Comparison of ENCODE assay signal across 10 cellular contexts in the genomic region with DNA sequence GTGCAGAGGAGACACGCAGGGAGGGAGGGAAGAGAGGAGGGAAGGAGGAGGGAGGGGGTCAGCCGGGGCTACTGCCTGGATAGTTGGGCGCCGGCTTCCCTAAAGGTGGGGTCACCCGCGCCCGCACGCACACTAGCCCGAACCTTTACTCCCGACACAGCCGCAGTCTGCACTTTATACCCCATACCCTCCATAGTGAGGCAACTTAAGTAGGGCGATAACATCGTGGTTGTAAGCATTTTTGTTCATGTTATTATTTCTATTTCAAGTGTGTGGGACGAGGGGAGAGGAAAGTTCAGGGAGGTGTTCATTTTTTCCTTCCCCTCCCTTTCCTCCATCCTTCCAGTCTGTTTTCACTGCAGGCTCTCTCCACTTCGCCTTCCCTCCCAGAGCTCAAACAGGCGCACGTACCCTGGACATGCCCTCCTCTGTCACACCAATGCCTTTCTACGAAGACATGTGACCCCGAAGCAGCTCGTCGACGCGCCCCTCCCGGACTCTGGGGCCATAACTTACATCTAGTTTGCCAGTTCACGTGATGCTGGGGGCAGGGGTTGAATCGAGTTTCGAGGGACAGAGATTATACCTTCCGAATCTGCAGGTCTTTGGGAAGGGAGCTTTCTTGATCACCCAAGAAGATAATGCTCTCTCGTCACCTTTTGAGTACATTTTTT. TPM values are rescaled to one million over a fixed set of nuclear protein-coding genes. Genes with fewer than 3 reads are reported as not detected.
DNase-seq lines count a peak whose midpoint lies in the region; ATAC-seq and TF ChIP-seq lines count a peak whose summit lies in the region.
"Had no signal": no experiment of that assay in that cellular context is flagged by ENCODE, and none has a peak within 500 bp of the region (broad histone marks: within the 10 kb centered on the region; RNA-seq: fewer than 3 reads in every experiment).

A gene with protein sequence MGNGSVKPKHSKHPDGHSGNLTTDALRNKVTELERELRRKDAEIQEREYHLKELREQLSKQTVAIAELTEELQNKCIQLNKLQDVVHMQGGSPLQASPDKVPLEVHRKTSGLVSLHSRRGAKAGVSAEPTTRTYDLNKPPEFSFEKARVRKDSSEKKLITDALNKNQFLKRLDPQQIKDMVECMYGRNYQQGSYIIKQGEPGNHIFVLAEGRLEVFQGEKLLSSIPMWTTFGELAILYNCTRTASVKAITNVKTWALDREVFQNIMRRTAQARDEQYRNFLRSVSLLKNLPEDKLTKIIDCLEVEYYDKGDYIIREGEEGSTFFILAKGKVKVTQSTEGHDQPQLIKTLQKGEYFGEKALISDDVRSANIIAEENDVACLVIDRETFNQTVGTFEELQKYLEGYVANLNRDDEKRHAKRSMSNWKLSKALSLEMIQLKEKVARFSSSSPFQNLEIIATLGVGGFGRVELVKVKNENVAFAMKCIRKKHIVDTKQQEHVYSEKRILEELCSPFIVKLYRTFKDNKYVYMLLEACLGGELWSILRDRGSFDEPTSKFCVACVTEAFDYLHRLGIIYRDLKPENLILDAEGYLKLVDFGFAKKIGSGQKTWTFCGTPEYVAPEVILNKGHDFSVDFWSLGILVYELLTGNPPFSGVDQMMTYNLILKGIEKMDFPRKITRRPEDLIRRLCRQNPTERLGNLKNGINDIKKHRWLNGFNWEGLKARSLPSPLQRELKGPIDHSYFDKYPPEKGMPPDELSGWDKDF (minus strand): TSS at position 4 of the 674 bp plus-strand sequence. CDS start 10,175 bp downstream, outside the sequence.

- H3K27ac ChIP-seq in MM.1S (ENCODE audit: low read length), result no peak within 1 kb of the TSS
- H3K27ac ChIP-seq in naive thymus-derived CD4-positive, alpha-beta T cell (ENCODE audit: low read depth, low read length), result no peak within 1 kb of the TSS
- H3K27ac ChIP-seq in caudate nucleus (ENCODE audit: low read depth, low read length), result no peak within 1 kb of the TSS
- H3K27ac ChIP-seq: right lobe of liver had no signal

- peak; percentile 30 for ATAC-seq in naive thymus-derived CD4-positive, alpha-beta T cell
- ATAC-seq in GM21390 (IDR thresholded peaks at IDR 0.05; ENCODE audit: unreplicated experiment), result no peak
- no peak for ATAC-seq in GM19324 (IDR thresholded peaks at IDR 0.05; ENCODE audit: low FRiP score, unreplicated experiment)
- ATAC-seq: GM12878 had no signal

- H3K36me3 ChIP-seq in MM.1S (replicated peaks; ENCODE audit: insufficient read depth, low read length), result no peaks in the 10 kb centered on the region
- no peaks in the 10 kb centered on the region for H3K36me3 ChIP-seq in naive thymus-derived CD4-positive, alpha-beta T cell (ENCODE audit: control insufficient read depth in 2 of 3, insufficient read depth in 3 of 3, low read length in 3 of 3)
- H3K36me3 ChIP-seq: right lobe of liver had no signal

- no peak within 1 kb of the TSS for H3K27ac Mint-ChIP-seq in naive thymus-derived CD4-positive, alpha-beta T cell

- no peaks in the 10 kb centered on the region for H3K79me2 ChIP-seq in MM.1S (ENCODE audit: low read length)

- peaks cover 8 to 16% (median 11%) of the 10 kb centered on the region in 7 donors for H3K4me1 Mint-ChIP-seq in naive thymus-derived CD4-positive, alpha-beta T cell

- H3K4me1 ChIP-seq in MM.1S (ENCODE audit: low read length), result no peaks in the 10 kb centered on the region
- H3K4me1 ChIP-seq in naive thymus-derived CD4-positive, alpha-beta T cell (ENCODE audit: control insufficient read depth in 2 of 2, insufficient read depth in 2 of 2, low read length in 2 of 2), result no peaks in the 10 kb centered on the region
- H3K4me1 ChIP-seq: right lobe of liver had no signal

- H3K27me3 ChIP-seq in MM.1S (replicated peaks; ENCODE audit: insufficient read depth, low read length), result no peaks in the 10 kb centered on the region
- H3K27me3 ChIP-seq in naive thymus-derived CD4-positive, alpha-beta T cell (ENCODE audit: control insufficient read depth in 2 of 2, insufficient read depth in 2 of 2, low read length in 2 of 2), result peaks cover 0 to 11% of the 10 kb centered on the region in 2 donors

- peak within 1 kb of the TSS; percentile 27 to 74 (median 64) for H3K4me3 Mint-ChIP-seq in naive thymus-derived CD4-positive, alpha-beta T cell

- DNase-seq in AG04449 (ENCODE audit: low read depth, low spot score), result no peak
- no peak for DNase-seq in MM.1S
- peak; percentile 56 for DNase-seq in ecto neural progenitor cell (ENCODE audit: low spot score)
- DNase-seq in naive thymus-derived CD4-positive, alpha-beta T cell, result no peak
- DNase-seq in caudate nucleus (lab: John Stamatoyannopoulos, UW), result no peak
- DNase-seq in NCI-H226, result no peak
- DNase-seq: right lobe of liver had no signal

- H2AFZ ChIP-seq in MM.1S (ENCODE audit: low read length), result no peak within 1 kb of the TSS

- H3F3A ChIP-seq in MM.1S (ENCODE audit: insufficient read depth, low read length), result no peaks in the 10 kb centered on the region

- CTCF ChIA-PET in AG04449 (lab: Yijun Ruan, JAX), result interaction anchor here (0.7 kb wide), 1 partner anchor 145 kb away, joined by 3 read pairs; no protein-coding TSS in a partner anchor
- CTCF ChIA-PET in naive thymus-derived CD4-positive, alpha-beta T cell (lab: Charles Lee), result no interaction called here

- H4K20me1 ChIP-seq in MM.1S (ENCODE audit: insufficient read depth, low read length), result no peaks in the 10 kb centered on the region

- no peaks in the 10 kb centered on the region for H3K9me2 ChIP-seq in MM.1S (replicated peaks; ENCODE audit: insufficient read depth, low read length)

- POLR2A ChIA-PET in AG04449 (lab: Yijun Ruan, JAX), result no interaction called here
- POLR2A ChIA-PET in naive thymus-derived CD4-positive, alpha-beta T cell (lab: Charles Lee), result no interaction called here

- H3K9me3 Mint-ChIP-seq in naive thymus-derived CD4-positive, alpha-beta T cell, result peaks cover 0 to 8% (median 0%) of the 10 kb centered on the region in 11 donors

- H3K4me3 ChIP-seq in AG04449 (ENCODE audit: low read depth, low read length), result peak within 1 kb of the TSS; percentile 49
- H3K4me3 ChIP-seq in MM.1S (ENCODE audit: low read length), result no peak within 1 kb of the TSS
- no peak within 1 kb of the TSS for H3K4me3 ChIP-seq in naive thymus-derived CD4-positive, alpha-beta T cell (ENCODE audit: low read length)
- H3K4me3 ChIP-seq: GM12878 had no signal

- peaks cover 35 to 53% (median 39%) of the 10 kb centered on the region in 5 donors for H3K27me3 Mint-ChIP-seq in naive thymus-derived CD4-positive, alpha-beta T cell

- H3K36me3 Mint-ChIP-seq in naive thymus-derived CD4-positive, alpha-beta T cell, result no peaks in the 10 kb centered on the region

- intact Hi-C loops in naive thymus-derived CD4-positive, alpha-beta T cell (cut with micrococcal nuclease), result no loop called here

- H3K4me2 ChIP-seq in MM.1S (ENCODE audit: low read depth, low read length), result 0 out of 2 replicates have a peak within 1 kb of the TSS, but pooled peaks have one; percentile 3

- TF ChIP-seq CTCF in AG04449 (IDR thresholded peaks at IDR 0.05; ENCODE audit: insufficient read depth, low read length, missing control alignments) (no peak), MM.1S (IDR thresholded peaks at IDR 0.05; ENCODE audit: low read length) (no peak)

- no peak within 1 kb of the TSS for H3K9ac ChIP-seq in MM.1S (ENCODE audit: low read length)

- H3K9me3 ChIP-seq in MM.1S (replicated peaks; ENCODE audit: insufficient read depth, low read length), result no peaks in the 10 kb centered on the region
- no peaks in the 10 kb centered on the region for H3K9me3 ChIP-seq in naive thymus-derived CD4-positive, alpha-beta T cell (ENCODE audit: control insufficient read depth in 2 of 3, low read length in 3 of 3)
- H3K9me3 ChIP-seq: right lobe of liver had no signal

RNA-seq across cellular contexts. Expression of the gene that starts here (rescaled TPM):
- total RNA-seq in naive thymus-derived CD4-positive, alpha-beta T cell, result 1 to 10 TPM in 4 of 5 experiments, under 1 TPM in 1; 0.19 to 3.4 (median 1.7) TPM
- 1 to 10 TPM in 1 of 2 donors, under 1 TPM in 1; 0.43 to 1.2 TPM for polyA plus RNA-seq in naive thymus-derived CD4-positive, alpha-beta T cell
- total RNA-seq: GM12878 had no signal
- polyA plus RNA-seq: GM12878 had no signal
